1 cellular context compared by ENCODE assay signal in genomic region chr17:81130385-81131288, GRCh38.
A peak's percentile ranks its signal among the peaks of the same experiment; 100 is the strongest.
TF ChIP-seq lines count a peak whose summit lies in the region.

No MANE protein-coding gene starts in this region.

TF ChIP-seq in HepG2, 621 proteins besides CTCF, POLR2A, EP300 and RAD21 (continued from another document):
- TF ChIP-seq THAP7 (CRISPR knock-in tag; IDR thresholded peaks at IDR 0.05) = no peak
- peak; percentile 55; the same call in 1 of the 2 replicates for TF ChIP-seq GABPB1 (CRISPR knock-in tag; IDR thresholded peaks at IDR 0.05)
- TF ChIP-seq PCBP1 (IDR thresholded peaks at IDR 0.05; ENCODE audit: borderline replicate concordance, low read depth, low read length) = 0 out of 2 replicates have a peak, but pooled peaks have one; percentile 75
- 0 out of 2 replicates have a peak, but pooled peaks have one; percentile 20 for TF ChIP-seq REPIN1 (CRISPR knock-in tag; IDR thresholded peaks at IDR 0.05; ENCODE audit: borderline replicate concordance, low read depth)
- TF ChIP-seq BORCS8-MEF2B (CRISPR knock-in tag; IDR thresholded peaks at IDR 0.05) = peak; percentile 59
- TF ChIP-seq NR2F6 (IDR thresholded peaks at IDR 0.05) = peak; percentile 58; the same call in 1 of the 2 replicates
- peak; percentile 71 for TF ChIP-seq NR2F6 (CRISPR knock-in tag; IDR thresholded peaks at IDR 0.05)
- TF ChIP-seq BRD4 (CRISPR knock-in tag; IDR thresholded peaks at IDR 0.05) = peak; percentile 41; the same call in 1 of the 2 replicates
- TF ChIP-seq ZFY (CRISPR knock-in tag; IDR thresholded peaks at IDR 0.05) = peak; percentile 59; the same call in 1 of the 2 replicates
- TF ChIP-seq ZNF350 (CRISPR knock-in tag; IDR thresholded peaks at IDR 0.05; ENCODE audit: borderline replicate concordance, low read depth) = 0 out of 2 replicates have a peak, but pooled peaks have one; percentile 21
- TF ChIP-seq MAX (IDR thresholded peaks at IDR 0.05) = peak; percentile 12; the same call in 1 of the 2 replicates
- TF ChIP-seq ZNF362 (CRISPR knock-in tag; IDR thresholded peaks at IDR 0.05; ENCODE audit: borderline replicate concordance) = 0 out of 2 replicates have a peak, but pooled peaks have one; percentile 10
- TF ChIP-seq HNRNPLL (IDR thresholded peaks at IDR 0.05; ENCODE audit: low read depth, low read length, poor library complexity, severe bottlenecking) = peak; percentile 82
- peak; percentile 73 for TF ChIP-seq AGO2 (optimal IDR thresholded peaks at IDR 0.05; ENCODE audit: low read depth, low read length)
- 0 out of 2 replicates have a peak, but pooled peaks have one; percentile 24 for TF ChIP-seq SAP130 (CRISPR knock-in tag; IDR thresholded peaks at IDR 0.05; ENCODE audit: low read depth)
- 0 out of 2 replicates have a peak, but pooled peaks have one; percentile 28 for TF ChIP-seq YEATS4 (CRISPR knock-in tag; IDR thresholded peaks at IDR 0.05; ENCODE audit: borderline replicate concordance)
- TF ChIP-seq ZNF607 (CRISPR knock-in tag; IDR thresholded peaks at IDR 0.05; ENCODE audit: borderline replicate concordance) = no peak
- no peak for TF ChIP-seq RNF2 (conservative IDR thresholded peaks at IDR 0.05; ENCODE audit: low read depth)
- TF ChIP-seq NR2F2 (IDR thresholded peaks at IDR 0.05; ENCODE audit: borderline replicate concordance, low read depth) = peak; percentile 55; the same call in 1 of the 2 replicates
- TF ChIP-seq RXRA (CRISPR knock-in tag; IDR thresholded peaks at IDR 0.05) = peak; percentile 29; the same call in 1 of the 2 replicates
- peak; percentile 58 for TF ChIP-seq ZNF777 (CRISPR knock-in tag; IDR thresholded peaks at IDR 0.05)
- TF ChIP-seq HNRNPL (IDR thresholded peaks at IDR 0.05; ENCODE audit: low read depth, low read length) = peak; percentile 70
- TF ChIP-seq HDAC1 (CRISPR knock-in tag; IDR thresholded peaks at IDR 0.05) = peak; percentile 57
- TF ChIP-seq ZNF121 (CRISPR knock-in tag; IDR thresholded peaks at IDR 0.05) = no peak
- TF ChIP-seq ZSCAN21 (CRISPR knock-in tag; IDR thresholded peaks at IDR 0.05; ENCODE audit: borderline replicate concordance) = peak; percentile 53; the same call in 1 of the 2 replicates
- TF ChIP-seq NR2F1 (CRISPR knock-in tag; IDR thresholded peaks at IDR 0.05) = no peak
- TF ChIP-seq DRAP1 (CRISPR knock-in tag; IDR thresholded peaks at IDR 0.05) = 0 out of 2 replicates have a peak, but pooled peaks have one; percentile 9
- TF ChIP-seq ZNF891 (CRISPR knock-in tag; IDR thresholded peaks at IDR 0.05) = peak; percentile 17; the same call in 1 of the 2 replicates
- peak; percentile 67; the same call in 1 of the 2 replicates for TF ChIP-seq SP5 (CRISPR knock-in tag; IDR thresholded peaks at IDR 0.05; ENCODE audit: borderline replicate concordance, low read depth)
- peak; percentile 50; the same call in 1 of the 2 replicates for TF ChIP-seq ARID4A (CRISPR knock-in tag; IDR thresholded peaks at IDR 0.05; ENCODE audit: borderline replicate concordance)
- TF ChIP-seq ZNF614 (CRISPR knock-in tag; IDR thresholded peaks at IDR 0.05; ENCODE audit: borderline replicate concordance) = no peak
- 0 out of 2 replicates have a peak, but pooled peaks have one; percentile 52 for TF ChIP-seq ZNF800 (CRISPR knock-in tag; IDR thresholded peaks at IDR 0.05)
- TF ChIP-seq ZNF850 (CRISPR knock-in tag; conservative IDR thresholded peaks at IDR 0.05) = no peak
- 0 out of 2 replicates have a peak, but pooled peaks have one; percentile 10 for TF ChIP-seq ZFP90 (CRISPR knock-in tag; IDR thresholded peaks at IDR 0.05; ENCODE audit: borderline replicate concordance)
- TF ChIP-seq MYPOP (CRISPR knock-in tag; IDR thresholded peaks at IDR 0.05) = 0 out of 2 replicates have a peak, but pooled peaks have one; percentile 25
- no peak for TF ChIP-seq ZNF580 (CRISPR knock-in tag; IDR thresholded peaks at IDR 0.05; ENCODE audit: borderline replicate concordance, low read depth)
- peak; percentile 41; the same call in 1 of the 2 replicates for TF ChIP-seq DR1 (CRISPR knock-in tag; IDR thresholded peaks at IDR 0.05)
- peak; percentile 17; the same call in 1 of the 2 replicates for TF ChIP-seq HOXA3 (CRISPR knock-in tag; IDR thresholded peaks at IDR 0.05)
- TF ChIP-seq ETS1 (CRISPR knock-in tag; IDR thresholded peaks at IDR 0.05) = no peak
- peak; percentile 65; the same call in 1 of the 2 replicates for TF ChIP-seq HNF4G (IDR thresholded peaks at IDR 0.05; ENCODE audit: borderline replicate concordance, low read depth, low read length)
- no peak for TF ChIP-seq HNF4G (CRISPR knock-in tag; IDR thresholded peaks at IDR 0.05; ENCODE audit: borderline replicate concordance, low read depth)
- 0 out of 2 replicates have a peak, but pooled peaks have one; percentile 26 for TF ChIP-seq ZNF564 (CRISPR knock-in tag; IDR thresholded peaks at IDR 0.05)
- TF ChIP-seq ZNF512B (CRISPR knock-in tag; IDR thresholded peaks at IDR 0.05; ENCODE audit: borderline replicate concordance) = no peak
- TF ChIP-seq ZNF12 (CRISPR knock-in tag; IDR thresholded peaks at IDR 0.05) = no peak
- TF ChIP-seq HDAC2 (CRISPR knock-in tag; IDR thresholded peaks at IDR 0.05) = 0 out of 2 replicates have a peak, but pooled peaks have one; percentile 6
- no peak for TF ChIP-seq ATF7 (IDR thresholded peaks at IDR 0.05)
- no peak for TF ChIP-seq ATF7 (CRISPR knock-in tag; IDR thresholded peaks at IDR 0.05)
- peak; percentile 16; the same call in 1 of the 2 replicates for TF ChIP-seq ZBTB7B (CRISPR knock-in tag; IDR thresholded peaks at IDR 0.05)
- TF ChIP-seq ZNF34 (CRISPR knock-in tag; IDR thresholded peaks at IDR 0.05; ENCODE audit: borderline replicate concordance) = no peak
- TF ChIP-seq FOXJ3 (CRISPR knock-in tag; IDR thresholded peaks at IDR 0.05; ENCODE audit: borderline replicate concordance) = no peak
